In genomic region chr7:157273208-157274202, GRCh38 we compare ENCODE assay signal across 8 cellular contexts.
DNase-seq lines count a peak whose midpoint lies in the region; ATAC-seq and TF ChIP-seq lines count a peak whose summit lies in the region.

No MANE protein-coding gene starts in this region.

- peaks cover 22% of the 10 kb centered on the region for H3K36me3 ChIP-seq in endodermal cell (ENCODE audit: control insufficient read depth, insufficient read depth, low read length)

- H3K4me3 Mint-ChIP-seq in activated CD8-positive, alpha-beta T cell treated with anti-CD3 and anti-CD28 coated beads, Interleukin-2, amount 10 ng/mL, durations not matched to agents 7 days and 5 days, result no peak overlapping the region
- no peak overlapping the region for H3K4me3 Mint-ChIP-seq in endodermal cell

- peaks cover 2% of the 10 kb centered on the region for H3K27me3 Mint-ChIP-seq in activated CD8-positive, alpha-beta T cell treated with anti-CD3 and anti-CD28 coated beads, Interleukin-2, amount 10 ng/mL, durations not matched to agents 7 days and 5 days (ENCODE audit: low read depth)
- H3K27me3 Mint-ChIP-seq in endodermal cell (ENCODE audit: insufficient read depth), result peaks cover 2% of the 10 kb centered on the region

- H3K9me3 Mint-ChIP-seq in activated CD8-positive, alpha-beta T cell treated with anti-CD3 and anti-CD28 coated beads, Interleukin-2, amount 10 ng/mL, durations not matched to agents 7 days and 5 days (ENCODE audit: insufficient read depth), result no peaks in the 10 kb centered on the region
- H3K9me3 Mint-ChIP-seq in endodermal cell, result no peaks in the 10 kb centered on the region

- DNase-seq in Ammon's horn (ENCODE audit: low spot score) (peak; percentile 77), NCI-H524 treated with DMSO at 0.1 percent for 48 hours (lab: John Stamatoyannopoulos, UW) (peak; percentile 3), endodermal cell (peak; percentile 94), mucosa of gallbladder (ENCODE audit: low spot score) (peak; percentile 55)
- DNase-seq in activated CD8-positive, alpha-beta T cell treated with anti-CD3 and anti-CD28 coated beads, Interleukin-2, amount 10 ng/mL, durations not matched to agents 7 days and 5 days, result peak; percentile 69
- DNase-seq in stimulated activated CD8-positive, alpha-beta memory T cell treated with anti-CD3 and anti-CD28 coated beads, Interleukin-4, amount 100 ng/mL, for 4 hours (ENCODE audit: low read depth in 2 of 2, low spot score in 1 of 2), result peak; percentile 34 to 38

- no peaks in the 10 kb centered on the region for H3K9me3 ChIP-seq in endodermal cell (ENCODE audit: control insufficient read depth, low read length)

- no peak overlapping the region for H3K9ac ChIP-seq in endodermal cell (ENCODE audit: extremely low read depth, low read length, poor library complexity, severe bottlenecking)

- peak; percentile 82 for ATAC-seq in GM18909 (IDR thresholded peaks at IDR 0.05; ENCODE audit: poor library complexity, unreplicated experiment)
- ATAC-seq in HG03139 (IDR thresholded peaks at IDR 0.05; ENCODE audit: unreplicated experiment), result peak; percentile 74
- ATAC-seq in activated CD8-positive, alpha-beta T cell treated with anti-CD3 and anti-CD28 coated beads, Interleukin-2, amount 10 ng/mL, durations not matched to agents 7 days and 5 days, result peak; percentile 56

- H3K27ac ChIP-seq in endodermal cell (ENCODE audit: low read depth, low read length), result no peak overlapping the region

- no peaks in the 10 kb centered on the region for H3K27me3 ChIP-seq in endodermal cell (ENCODE audit: control insufficient read depth, insufficient read depth, low read length, poor library complexity, severe bottlenecking)

- H3K4me3 ChIP-seq in endodermal cell (ENCODE audit: low read length), result no peak overlapping the region

- H3K36me3 Mint-ChIP-seq in activated CD8-positive, alpha-beta T cell treated with anti-CD3 and anti-CD28 coated beads, Interleukin-2, amount 10 ng/mL, durations not matched to agents 7 days and 5 days (ENCODE audit: low read depth), result peaks cover 16% of the 10 kb centered on the region
- peaks cover 21% of the 10 kb centered on the region for H3K36me3 Mint-ChIP-seq in endodermal cell (ENCODE audit: low read depth)

- no peak overlapping the region for H3K27ac Mint-ChIP-seq in activated CD8-positive, alpha-beta T cell treated with anti-CD3 and anti-CD28 coated beads, Interleukin-2, amount 10 ng/mL, durations not matched to agents 7 days and 5 days
- H3K27ac Mint-ChIP-seq in endodermal cell, result no peak overlapping the region

- 41 to 48% methylated on average over 11 to 27 of the region's 27 CpGs for WGBS in endodermal cell (ENCODE audit: insufficient coverage in 1 of 2, insufficient read length in 1 of 2), 2 experiments

- POLR2A ChIA-PET in activated CD8-positive, alpha-beta T cell treated with anti-CD3 and anti-CD28 coated beads, Interleukin-2, amount 10 ng/mL, durations not matched to agents 7 days and 5 days (lab: Charles Lee), result no interaction called here

- TF ChIP-seq CTCF in endodermal cell (conservative IDR thresholded peaks at IDR 0.05), result peak; percentile 98

- H3K4me1 Mint-ChIP-seq in activated CD8-positive, alpha-beta T cell treated with anti-CD3 and anti-CD28 coated beads, Interleukin-2, amount 10 ng/mL, durations not matched to agents 7 days and 5 days (ENCODE audit: low read depth), result peaks cover 23% of the 10 kb centered on the region
- peaks cover 15% of the 10 kb centered on the region for H3K4me1 Mint-ChIP-seq in endodermal cell

- H3K4me1 ChIP-seq in endodermal cell (ENCODE audit: control insufficient read depth, insufficient read depth, low read length), result peaks cover 5% of the 10 kb centered on the region

- CTCF ChIA-PET in activated CD8-positive, alpha-beta T cell treated with anti-CD3 and anti-CD28 coated beads, Interleukin-2, amount 10 ng/mL, durations not matched to agents 7 days and 5 days (lab: Charles Lee), result interaction anchor here (0.6 to 3.4 kb wide), 29 partner anchors 10 to 445 kb away, joined by 3 to 26 read pairs (median 3); no protein-coding TSS in a partner anchor

Comparison
In these comparisons a context has a peak if more than half of its experiments do, and no peak if none do; other contexts are left out.
1. DNase-seq: peak in every context shown above with its lines; median percentile 94 in endodermal cell; 77 in Ammon's horn; 69 in activated CD8-positive, alpha-beta T cell treated with anti-CD3 and anti-CD28 coated beads, Interleukin-2, amount 10 ng/mL, durations not matched to agents 7 days and 5 days; 55 in mucosa of gallbladder; 36 in stimulated activated CD8-positive, alpha-beta memory T cell treated with anti-CD3 and anti-CD28 coated beads, Interleukin-4, amount 100 ng/mL, for 4 hours; 3 in NCI-H524 treated with DMSO at 0.1 percent for 48 hours.